ENCODE assay signal across 9 cellular contexts in genomic region chr20:59955131-59955796, GRCh38. TPM values are rescaled to one million over a fixed set of nuclear protein-coding genes. Genes with fewer than 3 reads are reported as not detected.
DNase-seq lines count a peak whose midpoint lies in the region; ATAC-seq and TF ChIP-seq lines count a peak whose summit lies in the region.
"Had no signal": no experiment of that assay in that cellular context is flagged by ENCODE, and none has a peak within 500 bp of the region (broad histone marks: within the 10 kb centered on the region; RNA-seq: fewer than 3 reads in every experiment).

No MANE protein-coding gene starts in this region.

- no peak overlapping the region for H3K27ac Mint-ChIP-seq in progenitor cell of endocrine pancreas
- H3K27ac Mint-ChIP-seq: B cell had no signal

- no peak for TF ChIP-seq EP300 in esophagus muscularis mucosa (IDR thresholded peaks at IDR 0.05)

- no peak for TF ChIP-seq POLR2A in esophagus muscularis mucosa (IDR thresholded peaks at IDR 0.05; ENCODE audit: low read depth)

- H3K27me3 Mint-ChIP-seq in progenitor cell of endocrine pancreas, result peaks cover 29% of the 10 kb centered on the region
- H3K27me3 Mint-ChIP-seq: B cell had no signal

- 87% methylated on average over 8 of the region's 8 CpGs for WGBS in esophagus muscularis mucosa

- H3K36me3 Mint-ChIP-seq in progenitor cell of endocrine pancreas (ENCODE audit: insufficient read depth), result no peaks in the 10 kb centered on the region

- H3K4me3 Mint-ChIP-seq in progenitor cell of endocrine pancreas (ENCODE audit: low read depth), result no peak overlapping the region
- H3K4me3 Mint-ChIP-seq: B cell had no signal

- H3K27me3 ChIP-seq in esophagus muscularis mucosa, result no peaks in the 10 kb centered on the region

- in situ Hi-C loops in T47D (cut with HindIII; ENCODE audit: low pct_unique_long_range_greater_than_20kb, low sequenced_read_pairs), result no loop called here

- peak; percentile 31 for TF ChIP-seq CTCF in progenitor cell of endocrine pancreas (IDR thresholded peaks at IDR 0.05; ENCODE audit: unreplicated experiment)
- peak in 1 of 3 experiments; percentile 18 for TF ChIP-seq CTCF in esophagus muscularis mucosa (IDR thresholded peaks at IDR 0.05)

- no peak overlapping the region for H3K4me3 ChIP-seq in esophagus muscularis mucosa

- no peaks in the 10 kb centered on the region for H3K9me3 ChIP-seq in esophagus muscularis mucosa

- H3K4me1 ChIP-seq in esophagus muscularis mucosa, result no peaks in the 10 kb centered on the region

- peaks cover 38% of the 10 kb centered on the region for H3K4me1 Mint-ChIP-seq in progenitor cell of endocrine pancreas (ENCODE audit: low read depth)
- H3K4me1 Mint-ChIP-seq: B cell had no signal

- H3K9me3 Mint-ChIP-seq in progenitor cell of endocrine pancreas (ENCODE audit: low read depth), result no peaks in the 10 kb centered on the region

- H3K36me3 ChIP-seq in esophagus muscularis mucosa, result peaks cover 5 to 26% (median 13%) of the 10 kb centered on the region in 4 donors

- ATAC-seq in GM21515 (IDR thresholded peaks at IDR 0.05; ENCODE audit: unreplicated experiment) (no peak), HG02852 (IDR thresholded peaks at IDR 0.05; ENCODE audit: unreplicated experiment) (no peak)

- H3K27ac ChIP-seq in esophagus muscularis mucosa (replicated peaks in 1 of 4), result no peak overlapping the region

- DNase-seq in NCI-H1417 (lab: John Stamatoyannopoulos, UW) (peak; percentile 12 to 42 (median 39)), NCI-H1417 treated with DMSO at 0.1 percent for 48 hours (lab: John Stamatoyannopoulos, UW) (no peak), NCI-H2227 (lab: John Stamatoyannopoulos, UW; ENCODE audit: unreplicated experiment) (peak; percentile 62), T47D (ENCODE audit: low read depth in 1 of 2, low spot score in 1 of 2) (peak; percentile 26 to 84), progenitor cell of endocrine pancreas (ENCODE audit: low spot score, unreplicated experiment) (no peak), esophagus muscularis mucosa (ENCODE audit: extremely low spot score) (no peak)

- intact Hi-C loops in esophagus muscularis mucosa (cut with DNase I), result no loop called here

RNA-seq across cellular contexts. Expression of gene CDH26, which starts 3.0 kb away (rescaled TPM):
- 13.4 and 17.1 TPM in 2 replicates for total RNA-seq in progenitor cell of endocrine pancreas
- 1 to 10 TPM in 1 of 4 donors, under 1 TPM in 3; 0.39 to 1.3 (median 0.82) TPM for total RNA-seq in esophagus muscularis mucosa

RNA-seq across cellular contexts. Expression of gene FAM217B, which starts 15.1 kb away (rescaled TPM):
- total RNA-seq in progenitor cell of endocrine pancreas, result 18.0 and 23.7 TPM in 2 replicates
- 10 to 100 TPM in 2 of 4 donors, 1 to 10 TPM in 2; 6.0 to 14.1 (median 9.0) TPM for total RNA-seq in esophagus muscularis mucosa

RNA-seq across cellular contexts. Expression of gene PPP1R3D, which starts 15.2 kb away (rescaled TPM):
- total RNA-seq in progenitor cell of endocrine pancreas (5.2 and 5.3 TPM in 2 replicates), esophagus muscularis mucosa (10 to 100 TPM in 3 of 4 donors, 1 to 10 TPM in 1; 7.9 to 18.1 (median 11.4) TPM)

RNA-seq across cellular contexts. Expression of gene SYCP2, which starts 21.8 kb away (rescaled TPM):
- total RNA-seq in progenitor cell of endocrine pancreas (1.4 and 2.2 TPM in 2 replicates), esophagus muscularis mucosa (1 to 10 TPM in 2 of 4 donors, under 1 TPM in 2; 0.52 to 3.5 (median 1.0) TPM)

Comparison
In these comparisons a context has a peak if more than half of its experiments do, and no peak if none do; other contexts are left out.
1. DNase-seq: peak in NCI-H1417 (3 of 3), NCI-H2227 (single experiment) and T47D (2 of 2); none in NCI-H1417 treated with DMSO at 0.1 percent for 48 hours (single experiment), progenitor cell of endocrine pancreas (single experiment) and esophagus muscularis mucosa (single experiment).